ENCODE assay signal across 1 cellular context in the genomic region with DNA sequence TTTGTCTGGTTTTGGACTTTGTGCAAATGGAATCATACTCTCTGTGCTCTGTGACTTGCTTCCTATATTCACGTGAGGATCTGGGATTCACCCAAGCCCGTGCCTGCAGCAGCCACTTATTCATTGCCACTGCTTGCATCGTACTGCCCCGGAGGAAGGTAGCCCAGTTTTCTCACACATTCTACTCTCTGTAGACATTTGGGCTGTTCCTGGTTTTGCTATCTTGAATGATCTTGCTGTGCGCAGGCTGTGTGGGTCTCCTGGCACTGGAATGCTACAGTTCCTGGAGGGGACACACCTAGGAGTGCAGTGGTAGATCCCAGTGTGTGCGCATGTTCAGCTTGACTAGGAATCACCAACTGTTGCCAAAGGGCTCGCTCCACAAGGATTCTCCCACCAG.
TF ChIP-seq lines count a peak whose summit lies in the region.

No MANE protein-coding gene starts in this region.

TF ChIP-seq in K562, 482 proteins besides CTCF, POLR2A, EP300 and RAD21 (continued from another document):
- TF ChIP-seq PRPF4 (IDR thresholded peaks at IDR 0.05; ENCODE audit: insufficient read depth, low read depth, low read length, poor library complexity, severe bottlenecking), result no peak
- TF ChIP-seq POLR2H (tag; IDR thresholded peaks at IDR 0.05; ENCODE audit: low read depth), result no peak
